17 cellular contexts compared by ENCODE assay signal in genomic region chr7:83956104-83956503, GRCh38.
"Had no signal": no experiment of that assay in that cellular context is flagged by ENCODE, and none has a peak within 500 bp of the region (broad histone marks: within the 10 kb centered on the region; RNA-seq: fewer than 3 reads in every experiment).

No MANE protein-coding gene starts in this region.

- H3K9me3 Mint-ChIP-seq: activated naive CD8-positive, alpha-beta T cell treated with anti-CD3 and anti-CD28 coated beads, Interleukin-2, amount 10 ng/mL, durations not matched to agents 7 days and 5 days; activated T-helper 1 cell treated with anti-CD3 and anti-CD28 coated beads, Interleukin-12 subunit alpha, Interleukin-12 subunit beta, Interleukin-2, Interleukin-4 antibody, amounts not matched to agents 30 ng/mL and 10 ng/mL and 1 ng/mL, durations not matched to agents 14 hours and 24 hours and 36 hours had no signal

- H3K27me3 Mint-ChIP-seq: effector memory CD8-positive, alpha-beta T cell had no signal

- H3K4me3 Mint-ChIP-seq: activated naive CD8-positive, alpha-beta T cell treated with anti-CD3 and anti-CD28 coated beads, Interleukin-2, amount 10 ng/mL, durations not matched to agents 7 days and 5 days; activated T-helper 1 cell treated with anti-CD3 and anti-CD28 coated beads, Interleukin-12 subunit alpha, Interleukin-12 subunit beta, Interleukin-2, Interleukin-4 antibody, amounts not matched to agents 30 ng/mL and 10 ng/mL and 1 ng/mL, durations not matched to agents 14 hours and 24 hours and 36 hours; effector memory CD8-positive, alpha-beta T cell; stimulated activated effector memory CD8-positive, alpha-beta T cell treated with anti-CD3 and anti-CD28 coated beads, Interleukin-12 subunit alpha, Interleukin-12 subunit beta, amount 100 ng/mL, for 72 hours had no signal

- H3K4me1 ChIP-seq: gastroesophageal sphincter, parathyroid adenoma, tibial artery had no signal

- H2AFZ ChIP-seq: parathyroid adenoma had no signal

- DNase-seq: activated CD4-positive, alpha-beta T cell treated with anti-CD3 and anti-CD28 coated beads, Interleukin-2, amount 50 U/mL, for 1 hour; activated CD8-positive, alpha-beta memory T cell treated with anti-CD3 and anti-CD28 coated beads for 24 hours; activated naive CD8-positive, alpha-beta T cell treated with anti-CD3 and anti-CD28 coated beads, Interleukin-2, amount 10 ng/mL, durations not matched to agents 7 days and 5 days; dermis blood vessel endothelial cell; effector memory CD8-positive, alpha-beta T cell; erythroblast; islet precursor cell; midbrain; stimulated activated CD4-positive, alpha-beta T cell treated with anti-CD3 and anti-CD28 coated beads, Interleukin-12 subunit alpha, Interleukin-12 subunit beta, amount 100 ng/mL, for 4 hours; stimulated activated CD4-positive, alpha-beta T cell treated with anti-CD3 and anti-CD28 coated beads, Interleukin-2, amount 100 ng/mL, for 24 hours; SW 1271; tibial artery had no signal

- H3K27me3 ChIP-seq: gastroesophageal sphincter, tibial artery had no signal

- H3K79me2 ChIP-seq: parathyroid adenoma had no signal

- H3K4me3 ChIP-seq: gastroesophageal sphincter, lung, tibial artery had no signal

- H3K9me3 ChIP-seq: gastroesophageal sphincter, tibial artery had no signal

- H3K36me3 ChIP-seq: tibial artery had no signal

- H3K27ac ChIP-seq: gastroesophageal sphincter, parathyroid adenoma, tibial artery had no signal

- H3K4me1 Mint-ChIP-seq: activated naive CD8-positive, alpha-beta T cell treated with anti-CD3 and anti-CD28 coated beads, Interleukin-2, amount 10 ng/mL, durations not matched to agents 7 days and 5 days; stimulated activated effector memory CD8-positive, alpha-beta T cell treated with anti-CD3 and anti-CD28 coated beads, Interleukin-12 subunit alpha, Interleukin-12 subunit beta, amount 100 ng/mL, for 72 hours had no signal

- H3K36me3 Mint-ChIP-seq: activated naive CD8-positive, alpha-beta T cell treated with anti-CD3 and anti-CD28 coated beads, Interleukin-2, amount 10 ng/mL, durations not matched to agents 7 days and 5 days; stimulated activated effector memory CD8-positive, alpha-beta T cell treated with anti-CD3 and anti-CD28 coated beads, Interleukin-12 subunit alpha, Interleukin-12 subunit beta, amount 100 ng/mL, for 72 hours had no signal

- H3K27ac Mint-ChIP-seq: activated naive CD8-positive, alpha-beta T cell treated with anti-CD3 and anti-CD28 coated beads, Interleukin-2, amount 10 ng/mL, durations not matched to agents 7 days and 5 days; activated T-helper 1 cell treated with anti-CD3 and anti-CD28 coated beads, Interleukin-12 subunit alpha, Interleukin-12 subunit beta, Interleukin-2, Interleukin-4 antibody, amounts not matched to agents 30 ng/mL and 10 ng/mL and 1 ng/mL, durations not matched to agents 14 hours and 24 hours and 36 hours; effector memory CD8-positive, alpha-beta T cell; stimulated activated effector memory CD8-positive, alpha-beta T cell treated with anti-CD3 and anti-CD28 coated beads, Interleukin-12 subunit alpha, Interleukin-12 subunit beta, amount 100 ng/mL, for 72 hours had no signal
